In the genomic region with DNA sequence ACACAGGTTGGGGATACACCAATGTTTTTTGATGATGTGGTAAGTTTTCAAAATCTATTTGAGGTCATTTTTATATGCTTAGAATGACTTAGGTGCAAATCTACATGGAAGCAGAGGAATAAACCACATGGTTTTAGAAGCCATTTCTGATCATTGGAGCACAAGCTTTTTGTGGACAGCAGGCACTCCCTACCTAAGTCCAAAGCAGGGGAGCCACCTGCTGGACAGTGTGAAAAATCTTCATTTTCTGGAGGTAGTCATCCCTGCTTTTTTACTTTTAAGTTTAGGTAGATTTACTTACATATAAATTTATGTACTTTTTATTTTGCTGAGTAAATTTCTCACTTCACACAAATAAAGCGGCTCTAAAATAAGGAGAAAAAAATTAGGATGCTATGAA, we compare ENCODE assay signal across 8 cellular contexts.
DNase-seq lines count a peak whose midpoint lies in the region; ATAC-seq and TF ChIP-seq lines count a peak whose summit lies in the region.

No MANE protein-coding gene starts in this region.

- H3F3A ChIP-seq in OCI-LY1 (ENCODE audit: insufficient read depth, low read length), result no peaks in the 10 kb centered on the region

- H3K4me2 ChIP-seq in OCI-LY1 (ENCODE audit: low read length), result no peak overlapping the region

- no peaks in the 10 kb centered on the region for H3K27me3 ChIP-seq in OCI-LY1 (ENCODE audit: insufficient read depth, low read length)

- H3K4me1 Mint-ChIP-seq in activated T-helper 17 cell treated with anti-CD3 and anti-CD28 coated beads, Interleukin-2, amount 50 U/mL, for 72 hours, result no peaks in the 10 kb centered on the region

- peak; percentile 30 for DNase-seq in activated CD8-positive, alpha-beta memory T cell treated with anti-CD3 and anti-CD28 coated beads, Interleukin-2, amount 50 U/mL, for 4 hours
- no peak for DNase-seq in activated CD8-positive, alpha-beta memory T cell treated with anti-CD3 and anti-CD28 coated beads for 24 hours
- peak; percentile 51 for DNase-seq in glomerular endothelial cell (ENCODE audit: extremely low read depth, low read depth, low spot score)
- peak; percentile 22 for DNase-seq in pulmonary artery endothelial cell (ENCODE audit: low read depth, low spot score)

- H3K27me3 Mint-ChIP-seq in activated T-helper 17 cell treated with anti-CD3 and anti-CD28 coated beads, Interleukin-2, amount 50 U/mL, for 72 hours, result no peaks in the 10 kb centered on the region

- no peaks in the 10 kb centered on the region for H3K9me2 ChIP-seq in OCI-LY1 (ENCODE audit: low read depth, low read length)

- no peaks in the 10 kb centered on the region for H3K79me2 ChIP-seq in OCI-LY1 (ENCODE audit: insufficient read depth, low read length)

- H3K27ac ChIP-seq in OCI-LY1 (ENCODE audit: low read depth, low read length, poor library complexity, severe bottlenecking), result no peak overlapping the region

- no peak overlapping the region for H3K4me3 Mint-ChIP-seq in activated T-helper 17 cell treated with anti-CD3 and anti-CD28 coated beads, Interleukin-2, amount 50 U/mL, for 72 hours

- H3K9me3 ChIP-seq in OCI-LY1 (ENCODE audit: low read length), result no peaks in the 10 kb centered on the region

- H3K4me3 ChIP-seq in OCI-LY1 (ENCODE audit: low read depth, low read length, poor library complexity, severe bottlenecking), result no peak overlapping the region

- peaks cover 4% of the 10 kb centered on the region for H3K36me3 Mint-ChIP-seq in activated T-helper 17 cell treated with anti-CD3 and anti-CD28 coated beads, Interleukin-2, amount 50 U/mL, for 72 hours (ENCODE audit: low read depth)

- no peak overlapping the region for H3K27ac Mint-ChIP-seq in activated T-helper 17 cell treated with anti-CD3 and anti-CD28 coated beads, Interleukin-2, amount 50 U/mL, for 72 hours

- no peak overlapping the region for H2AFZ ChIP-seq in OCI-LY1 (ENCODE audit: low read length)

- H3K9ac ChIP-seq in OCI-LY1 (ENCODE audit: low read length), result no peak overlapping the region

- no peaks in the 10 kb centered on the region for H3K4me1 ChIP-seq in OCI-LY1 (ENCODE audit: insufficient read depth, low read length, severe bottlenecking)

- H4K20me1 ChIP-seq in OCI-LY1 (ENCODE audit: insufficient read depth, low read length), result no peaks in the 10 kb centered on the region

- peak; percentile 61 for TF ChIP-seq CTCF in OCI-LY1 (IDR thresholded peaks at IDR 0.05; ENCODE audit: low read length)

- ATAC-seq in HG03196 (IDR thresholded peaks at IDR 0.05; ENCODE audit: unreplicated experiment), result peak; percentile 77
- ATAC-seq in activated T-helper 17 cell treated with anti-CD3 and anti-CD28 coated beads, Interleukin-2, amount 50 U/mL, for 72 hours (replicated peaks), result peak; percentile 65
- no peak for ATAC-seq in HG03108 (IDR thresholded peaks at IDR 0.05; ENCODE audit: unreplicated experiment)

- H3K9me3 Mint-ChIP-seq in activated T-helper 17 cell treated with anti-CD3 and anti-CD28 coated beads, Interleukin-2, amount 50 U/mL, for 72 hours, result no peaks in the 10 kb centered on the region

- H3K36me3 ChIP-seq in OCI-LY1 (ENCODE audit: insufficient read depth, low read length), result no peaks in the 10 kb centered on the region
